Comparison of ENCODE assay signal across 12 cellular contexts in genomic region chr13:97945342-97945741, GRCh38. TPM values are rescaled to one million over a fixed set of nuclear protein-coding genes. Genes with fewer than 3 reads are reported as not detected.
A peak's percentile ranks its signal among the peaks of the same experiment; 100 is the strongest.
DNase-seq lines count a peak whose midpoint lies in the region; ATAC-seq and TF ChIP-seq lines count a peak whose summit lies in the region.
"Had no signal": no experiment of that assay in that cellular context is flagged by ENCODE, and none has a peak within 500 bp of the region (broad histone marks: within the 10 kb centered on the region; RNA-seq: fewer than 3 reads in every experiment).

No MANE protein-coding gene starts in this region.

- ATAC-seq in omental fat pad (ENCODE audit: low FRiP score) (no peak), GM21447 (IDR thresholded peaks at IDR 0.05; ENCODE audit: unreplicated experiment) (no peak)
- ATAC-seq: A549; CD8-positive, alpha-beta T cell had no signal

- no peak for DNase-seq in AG04450 (ENCODE audit: low read depth, low spot score)
- peak; percentile 22 for DNase-seq in HCEC 1CT
- DNase-seq in amniotic epithelial cell (ENCODE audit: low read depth) = peak; percentile 39
- DNase-seq in iris pigment epithelial cell (ENCODE audit: low read depth) = peak; percentile 72
- no peak for DNase-seq in NCI-H1092 treated with DMSO at 0.1 percent for 48 hours (lab: John Stamatoyannopoulos, UW)
- no peak for DNase-seq in AG08396 (ENCODE audit: low spot score)
- DNase-seq in omental fat pad (ENCODE audit: low spot score) = no peak
- DNase-seq: CD8-positive, alpha-beta T cell; DMS79 treated with DMSO at 0.1 percent for 48 hours; NCI-H1048 had no signal

- TF ChIP-seq CTCF in AG04450 (IDR thresholded peaks at IDR 0.05; ENCODE audit: low read depth, low read length) (no peak), omental fat pad (IDR thresholded peaks at IDR 0.05) (no peak)

- no peaks in the 10 kb centered on the region; the same call in none of the 2 replicates for H3K9me3 ChIP-seq in AG04450 (ENCODE audit: control insufficient read depth, insufficient read depth, low read length)

- POLR2A ChIA-PET in AG04450 (lab: Yijun Ruan, JAX) = interaction anchor here (1.3 kb wide), 1 partner anchor 66 kb away, joined by 3 read pairs; no protein-coding TSS in a partner anchor

- CTCF ChIA-PET in AG04450 (lab: Charles Lee) = interaction anchor here (1.1 kb wide), 2 partner anchors 18 to 89 kb away, joined by 3 to 4 read pairs; no protein-coding TSS in a partner anchor

- peak overlapping the region; percentile 32 for H3K27ac ChIP-seq in AG04450 (ENCODE audit: low read depth, low read length)

- H3K4me3 ChIP-seq in AG04450 (ENCODE audit: low read depth, low read length) = no peak overlapping the region
- H3K4me3 ChIP-seq: A549 had no signal

- no peaks in the 10 kb centered on the region for H3K27me3 ChIP-seq in AG04450 (ENCODE audit: control insufficient read depth, insufficient read depth, low read length)

RNA-seq across cellular contexts. Expression of gene IPO5, which starts 8.1 kb away (rescaled TPM):
- polyA plus RNA-seq in AG04450 (2011; rRNA removed) = 141 and 164 TPM in 2 replicates
- polyA minus RNA-seq in AG04450 (2011; rRNA and poly(A)+ RNA removed) = 149 and 227 TPM in 2 replicates
- 100 to 1,000 TPM; 106 to 170 (median 132) TPM for total RNA-seq in omental fat pad

Comparison
In these comparisons a context has a peak if more than half of its experiments do, and no peak if none do; other contexts are left out.
1. DNase-seq: peak in HCEC 1CT (single experiment), amniotic epithelial cell (single experiment) and iris pigment epithelial cell (single experiment); none in AG04450 (single experiment), NCI-H1092 treated with DMSO at 0.1 percent for 48 hours (single experiment), AG08396 (single experiment) and omental fat pad (single experiment).